ENCODE assay signal across 8 cellular contexts in genomic region chr9:92668746-92669526, GRCh38. TPM values are rescaled to one million over a fixed set of nuclear protein-coding genes. Genes with fewer than 3 reads are reported as not detected.
DNase-seq lines count a peak whose midpoint lies in the region; ATAC-seq, FAIRE-seq and TF ChIP-seq lines count a peak whose summit lies in the region.

No MANE protein-coding gene starts in this region.

- POLR2A ChIA-PET in activated B cell treated with CpG ODN at 0.5 μM for 24 hours (lab: Charles Lee): no interaction called here

- DNase-seq in AG10803 (ENCODE audit: low read depth): peak; percentile 68
- DNase-seq in activated B cell treated with CpG ODN at 0.5 μM for 24 hours: no peak
- peak; percentile 63 for DNase-seq in endodermal cell
- peak; percentile 36 for DNase-seq in stimulated activated naive CD4-positive, alpha-beta T cell treated with Interleukin-2 at 50 U/mL for 16 hours (lab: John Stamatoyannopoulos, UW)
- DNase-seq in frontal cortex (ENCODE audit: low spot score in 2 of 2): no peak
- DNase-seq in GM19240 (ENCODE audit: insufficient read length, low spot score): no peak

- H3K4me3 Mint-ChIP-seq in activated B cell treated with CpG ODN at 0.5 μM for 24 hours (peak overlapping the region; percentile 96), endodermal cell (peak overlapping the region; percentile 96)

- no peaks in the 10 kb centered on the region for H3K27me3 ChIP-seq in endodermal cell (ENCODE audit: control insufficient read depth, insufficient read depth, low read length, poor library complexity, severe bottlenecking)
- H3K27me3 ChIP-seq in mucosa of rectum (ENCODE audit: control insufficient read depth in 2 of 2, insufficient read depth in 2 of 2, low read length in 2 of 2): no peaks in the 10 kb centered on the region

- peak overlapping the region; percentile 87 for H3K9ac ChIP-seq in endodermal cell (ENCODE audit: extremely low read depth, low read length, poor library complexity, severe bottlenecking)
- H3K9ac ChIP-seq in mucosa of rectum (ENCODE audit: low read depth in 1 of 2, low read length in 2 of 2): peak overlapping the region; percentile 61 to 73

- H3K9me3 ChIP-seq in endodermal cell (ENCODE audit: control insufficient read depth, low read length) (no peaks in the 10 kb centered on the region), mucosa of rectum (ENCODE audit: control insufficient read depth in 2 of 2, low read length in 2 of 2) (no peaks in the 10 kb centered on the region)

- H3K36me3 Mint-ChIP-seq in activated B cell treated with CpG ODN at 0.5 μM for 24 hours (ENCODE audit: low read depth) (peaks cover 11% of the 10 kb centered on the region), endodermal cell (ENCODE audit: low read depth) (peaks cover 4% of the 10 kb centered on the region)

- no peak for TF ChIP-seq CTCF in AG10803 (conservative IDR thresholded peaks at IDR 0.05; ENCODE audit: low read length)
- TF ChIP-seq CTCF in activated B cell treated with CpG ODN at 0.5 μM for 24 hours (IDR thresholded peaks at IDR 0.05): no peak
- TF ChIP-seq CTCF in endodermal cell (conservative IDR thresholded peaks at IDR 0.05): no peak

- H3K4me1 Mint-ChIP-seq in activated B cell treated with CpG ODN at 0.5 μM for 24 hours (peaks cover 30% of the 10 kb centered on the region), endodermal cell (peaks cover 10% of the 10 kb centered on the region)

- peak; percentile 1 for ATAC-seq in HG03342 (IDR thresholded peaks at IDR 0.05; ENCODE audit: unreplicated experiment)
- no peak for ATAC-seq in activated B cell treated with CpG ODN at 0.5 μM for 24 hours (ENCODE audit: low read depth)

- WGBS in endodermal cell (ENCODE audit: insufficient coverage in 1 of 2, insufficient read length in 1 of 2), 2 experiments: 33 to 55% methylated on average over 6 to 14 of the region's 14 CpGs

- FAIRE-seq in frontal cortex (lab: Jason Lieb, UNC): no peak

- H3K4me1 ChIP-seq in endodermal cell (ENCODE audit: control insufficient read depth, insufficient read depth, low read length) (no peaks in the 10 kb centered on the region), mucosa of rectum (ENCODE audit: control insufficient read depth in 2 of 2, insufficient read depth in 2 of 2, low read length in 2 of 2) (peaks cover 4 to 11% of the 10 kb centered on the region in 2 donors)

- CTCF ChIA-PET in activated B cell treated with CpG ODN at 0.5 μM for 24 hours (lab: Charles Lee): no interaction called here

- H3K27me3 Mint-ChIP-seq in activated B cell treated with CpG ODN at 0.5 μM for 24 hours (no peaks in the 10 kb centered on the region), endodermal cell (ENCODE audit: insufficient read depth) (no peaks in the 10 kb centered on the region)

- H3K9me3 Mint-ChIP-seq in activated B cell treated with CpG ODN at 0.5 μM for 24 hours (no peaks in the 10 kb centered on the region), endodermal cell (no peaks in the 10 kb centered on the region)

- H3K27ac Mint-ChIP-seq in activated B cell treated with CpG ODN at 0.5 μM for 24 hours: peak overlapping the region; percentile 77
- peak overlapping the region; percentile 86 for H3K27ac Mint-ChIP-seq in endodermal cell

- intact Hi-C loops in activated B cell treated with CpG ODN at 0.5 μM for 24 hours (cut with micrococcal nuclease): loop anchor here (5.0 kb wide), 1 partner anchor 33 kb away; no protein-coding TSS in a partner anchor

- H3K4me3 ChIP-seq in AG10803 (ENCODE audit: low read length): peak overlapping the region; percentile 99
- H3K4me3 ChIP-seq in endodermal cell (ENCODE audit: low read length): peak overlapping the region; percentile 98
- H3K4me3 ChIP-seq in mucosa of rectum (ENCODE audit: low read length in 2 of 2): peak overlapping the region; percentile 96 to 100

- H3K36me3 ChIP-seq in endodermal cell (ENCODE audit: control insufficient read depth, insufficient read depth, low read length): no peaks in the 10 kb centered on the region
- H3K36me3 ChIP-seq in mucosa of rectum (ENCODE audit: control insufficient read depth in 2 of 2, insufficient read depth in 2 of 2, low read length in 2 of 2): peaks cover 2 to 7% of the 10 kb centered on the region in 2 donors

- H3K27ac ChIP-seq in endodermal cell (ENCODE audit: low read depth, low read length): peak overlapping the region; percentile 16
- H3K27ac ChIP-seq in mucosa of rectum (ENCODE audit: low read depth in 2 of 2, low read length in 2 of 2): peak overlapping the region; percentile 36 to 74

RNA-seq across cellular contexts. Expression of gene IPPK, which starts 1.0 kb away (rescaled TPM):
- total RNA-seq in activated B cell treated with CpG ODN at 0.5 μM for 24 hours: 9.7 and 9.8 TPM in 2 replicates
- 1 to 10 TPM; 9.3 TPM for total RNA-seq in endodermal cell
- polyA plus RNA-seq in endodermal cell (2013, experiment 1 of 2): 8.8 TPM
- polyA plus RNA-seq in endodermal cell (2013, experiment 2 of 2): 8.6 TPM
- total RNA-seq in frontal cortex: 13.5 TPM

Comparison
In these comparisons a context has a peak if more than half of its experiments do, and no peak if none do; other contexts are left out.
1. DNase-seq: peak in AG10803 (single experiment), endodermal cell (single experiment) and stimulated activated naive CD4-positive, alpha-beta T cell treated with Interleukin-2 at 50 U/mL for 16 hours (single experiment); none in activated B cell treated with CpG ODN at 0.5 μM for 24 hours (single experiment), frontal cortex (0 of 2) and GM19240 (single experiment).
2. Peak in every context shown above with its lines, with median percentiles within 50 percentile points of each other: H3K4me3 ChIP-seq.